9 cellular contexts compared by ENCODE assay signal in genomic region chr19:2270157-2270571, GRCh38. TPM values are rescaled to one million over a fixed set of nuclear protein-coding genes. Genes with fewer than 3 reads are reported as not detected.
DNase-seq lines count a peak whose midpoint lies in the region; ATAC-seq, FAIRE-seq and TF ChIP-seq lines count a peak whose summit lies in the region.
"Had no signal": no experiment of that assay in that cellular context is flagged by ENCODE, and none has a peak within 500 bp of the region (broad histone marks: within the 10 kb centered on the region; RNA-seq: fewer than 3 reads in every experiment).

No MANE protein-coding gene starts in this region.

- no peaks in the 10 kb centered on the region for H3K9me3 ChIP-seq in naive thymus-derived CD4-positive, alpha-beta T cell (ENCODE audit: control insufficient read depth in 2 of 3, low read length in 3 of 3)

- H3K27ac ChIP-seq in naive thymus-derived CD4-positive, alpha-beta T cell (ENCODE audit: low read depth, low read length) = peak overlapping the region; percentile 87

- POLR2A ChIA-PET in naive thymus-derived CD4-positive, alpha-beta T cell (lab: Charles Lee) = interaction anchor here (0.6 to 7.2 kb wide), 26 partner anchors 8 to 1419 kb away, joined by 3 to 135 read pairs (median 4); partner anchors contain the start of genes AMH, GADD45B, JSRP1 and PEAK3

- peaks cover 0 to 34% (median 12%) of the 10 kb centered on the region in 3 experiments for H3K36me3 ChIP-seq in naive thymus-derived CD4-positive, alpha-beta T cell (ENCODE audit: control insufficient read depth in 2 of 3, insufficient read depth in 3 of 3, low read length in 3 of 3)

- H3K4me1 Mint-ChIP-seq in endothelial cell (ENCODE audit: unreplicated experiment) = peaks cover 15% of the 10 kb centered on the region
- peaks cover 29 to 59% (median 39%) of the 10 kb centered on the region in 7 donors for H3K4me1 Mint-ChIP-seq in naive thymus-derived CD4-positive, alpha-beta T cell

- H3K4me1 ChIP-seq in naive thymus-derived CD4-positive, alpha-beta T cell (ENCODE audit: control insufficient read depth in 2 of 2, insufficient read depth in 2 of 2, low read length in 2 of 2) = peaks cover 32 to 35% of the 10 kb centered on the region in 2 donors

- peak overlapping the region; percentile 97 for H3K4me3 Mint-ChIP-seq in endothelial cell (ENCODE audit: unreplicated experiment)
- peak overlapping the region; percentile 86 to 96 (median 91) for H3K4me3 Mint-ChIP-seq in naive thymus-derived CD4-positive, alpha-beta T cell

- H3K4me3 ChIP-seq in naive thymus-derived CD4-positive, alpha-beta T cell (ENCODE audit: low read length) = peak overlapping the region; percentile 96

- DNase-seq in GM12892 (ENCODE audit: insufficient read length) (no peak), T-helper 9 cell (peak; percentile 36), endothelial cell (ENCODE audit: low spot score) (no peak), epidermal melanocyte (ENCODE audit: insufficient read length, low spot score) (no peak), cortex of kidney (lab: John Stamatoyannopoulos, UW) (no peak), HK-2 (ENCODE audit: unreplicated experiment) (no peak)
- DNase-seq in naive thymus-derived CD4-positive, alpha-beta T cell = peak in 2 of 9 donors; percentile 49 to 64

- no peak for FAIRE-seq in GM12892 (lab: Jason Lieb, UNC)

- H3K9me3 Mint-ChIP-seq in endothelial cell (ENCODE audit: unreplicated experiment) = no peaks in the 10 kb centered on the region
- peaks cover 0 to 3% (median 0%) of the 10 kb centered on the region in 11 donors for H3K9me3 Mint-ChIP-seq in naive thymus-derived CD4-positive, alpha-beta T cell

- no peak for ATAC-seq in naive thymus-derived CD4-positive, alpha-beta T cell
- no peak for ATAC-seq in GM18511 (IDR thresholded peaks at IDR 0.05; ENCODE audit: unreplicated experiment)

- intact Hi-C loops in naive thymus-derived CD4-positive, alpha-beta T cell (cut with micrococcal nuclease) = loop anchor here in 1 of 2 donors (10.0 kb wide), 1 partner anchor 345 kb away; no protein-coding TSS in a partner anchor

- peak overlapping the region; percentile 72 for H3K27ac Mint-ChIP-seq in endothelial cell (ENCODE audit: unreplicated experiment)
- H3K27ac Mint-ChIP-seq in naive thymus-derived CD4-positive, alpha-beta T cell = peak overlapping the region; percentile 72 to 94 (median 88)

- H3K27me3 Mint-ChIP-seq in endothelial cell (ENCODE audit: unreplicated experiment) = peaks cover 17% of the 10 kb centered on the region
- H3K27me3 Mint-ChIP-seq in naive thymus-derived CD4-positive, alpha-beta T cell = no peaks in the 10 kb centered on the region

- H3K36me3 Mint-ChIP-seq in endothelial cell (ENCODE audit: low read depth, unreplicated experiment) = peaks cover 11% of the 10 kb centered on the region
- H3K36me3 Mint-ChIP-seq in naive thymus-derived CD4-positive, alpha-beta T cell = peaks cover 0 to 21% (median 7%) of the 10 kb centered on the region in 5 donors

- no peak for TF ChIP-seq CTCF in endothelial cell (IDR thresholded peaks at IDR 0.05; ENCODE audit: unreplicated experiment)

- H3K27me3 ChIP-seq in naive thymus-derived CD4-positive, alpha-beta T cell (ENCODE audit: control insufficient read depth in 2 of 2, insufficient read depth in 2 of 2, low read length in 2 of 2) = no peaks in the 10 kb centered on the region

- CTCF ChIA-PET in naive thymus-derived CD4-positive, alpha-beta T cell (lab: Charles Lee) = interaction anchor here (0.5 to 1.3 kb wide), 3 partner anchors 12 to 555 kb away, joined by 3 to 4 read pairs (median 3); partner anchors contain the start of gene PLEKHJ1

- peak; percentile 7; the same call in 1 of the 2 replicates for TF ChIP-seq POLR2A in GM12892 (IDR thresholded peaks at IDR 0.05; ENCODE audit: low read depth, low read length)

RNA-seq across cellular contexts. Expression of gene PEAK3, which starts 11.8 kb away (rescaled TPM):
- 0.85 TPM for polyA plus RNA-seq in GM12892 (2012; ENCODE audit: missing spikeins)
- 0.97 TPM for total RNA-seq in endothelial cell (ENCODE audit: unreplicated experiment)
- total RNA-seq in naive thymus-derived CD4-positive, alpha-beta T cell = 1 to 10 TPM in 1 of 5 experiments, under 1 TPM in 3, not detected in 1; 0.14 to 3.9 (median 0.45) TPM
- under 1 TPM; 0.14 to 0.44 TPM for polyA plus RNA-seq in naive thymus-derived CD4-positive, alpha-beta T cell

RNA-seq across cellular contexts. Expression of gene JSRP1, which starts 13.9 kb away (rescaled TPM):
- 0.64 TPM for polyA plus RNA-seq in GM12892 (2012; ENCODE audit: missing spikeins)
- not detected for total RNA-seq in endothelial cell (ENCODE audit: unreplicated experiment)
- total RNA-seq in naive thymus-derived CD4-positive, alpha-beta T cell = under 1 TPM in 3 of 5 experiments, not detected in 2; 0.24 to 0.41 (median 0.27) TPM
- under 1 TPM in 1 of 2 donors, not detected in 1; 0.54 TPM for polyA plus RNA-seq in naive thymus-derived CD4-positive, alpha-beta T cell
- total RNA-seq: RPMI7951 had no signal

RNA-seq across cellular contexts. Expression of gene AMH, which starts 21.0 kb away (rescaled TPM):
- not detected for polyA plus RNA-seq in GM12892 (2012; ENCODE audit: missing spikeins)
- 5.6 TPM for total RNA-seq in endothelial cell (ENCODE audit: unreplicated experiment)
- 10 to 100 TPM in 2 of 5 experiments, 1 to 10 TPM in 2, under 1 TPM in 1; 0.37 to 12.9 (median 4.6) TPM for total RNA-seq in naive thymus-derived CD4-positive, alpha-beta T cell
- not detected for polyA plus RNA-seq in naive thymus-derived CD4-positive, alpha-beta T cell

RNA-seq across cellular contexts. Expression of gene SF3A2, which starts 33.5 kb away (rescaled TPM):
- 15.6 TPM for polyA plus RNA-seq in GM12892 (2012; ENCODE audit: missing spikeins)
- total RNA-seq in endothelial cell (ENCODE audit: unreplicated experiment) = 137 TPM
- total RNA-seq in naive thymus-derived CD4-positive, alpha-beta T cell = 100 to 1,000 TPM; 131 to 150 (median 133) TPM
- polyA plus RNA-seq in naive thymus-derived CD4-positive, alpha-beta T cell = 10 to 100 TPM; 22.3 to 34.5 TPM

RNA-seq across cellular contexts. Expression of gene PLEKHJ1, which starts 34.0 kb away (rescaled TPM):
- polyA plus RNA-seq in GM12892 (2012; ENCODE audit: missing spikeins) = 41.7 TPM
- 126 TPM for total RNA-seq in endothelial cell (ENCODE audit: unreplicated experiment)
- total RNA-seq in naive thymus-derived CD4-positive, alpha-beta T cell = 10 to 100 TPM; 32.9 to 65.0 (median 50.2) TPM
- 100 to 1,000 TPM in 1 of 2 donors, 10 to 100 TPM in 1; 79.5 to 123 TPM for polyA plus RNA-seq in naive thymus-derived CD4-positive, alpha-beta T cell
